In genomic region chr12:62278022-62278421, GRCh38 we compare ENCODE assay signal across 29 cellular contexts.
"Had no signal": no experiment of that assay in that cellular context is flagged by ENCODE, and none has a peak within 500 bp of the region (broad histone marks: within the 10 kb centered on the region; RNA-seq: fewer than 3 reads in every experiment).

No MANE protein-coding gene starts in this region.

- FAIRE-seq: urothelium cell line had no signal

- H3K4me3 Mint-ChIP-seq: stimulated activated effector memory CD8-positive, alpha-beta T cell treated with anti-CD3 and anti-CD28 coated beads, Interleukin-12 subunit alpha, Interleukin-12 subunit beta, amount 100 ng/mL, for 72 hours; stimulated activated memory B cell treated with anti-CD40 and anti-IgM and Interleukin-4, amounts not matched to agents 10 μg/mL and 1 μg/mL and 100 μg/mL, for 72 hours; stimulated activated naive B cell treated with anti-CD40 and anti-IgM and Interleukin-4, amounts not matched to agents 10 μg/mL and 1 μg/mL and 100 μg/mL, for 72 hours; stimulated activated naive CD8-positive, alpha-beta T cell treated with anti-CD3 and anti-CD28 coated beads, Interleukin-15, amount 100 ng/mL, for 72 hours; stimulated activated naive CD8-positive, alpha-beta T cell treated with anti-CD3 and anti-CD28 coated beads, Interleukin-15, Interleukin-2, amounts not matched to agents 100 ng/mL and 50 ng/mL, for 24 hours; type B pancreatic cell had no signal

- DNase-seq: stimulated activated CD4-positive, alpha-beta T cell treated with anti-CD3 and anti-CD28 coated beads, Interleukin-2, amount 100 ng/mL, for 48 hours; stimulated activated CD4-positive, alpha-beta T cell treated with anti-CD3 and anti-CD28 coated beads, Interleukin-4, amount 100 ng/mL, for 1 hour; stimulated activated CD4-positive, alpha-beta T cell treated with anti-CD3 and anti-CD28 coated beads, Interleukin-4, amount 100 ng/mL, for 24 hours; stimulated activated CD4-positive, alpha-beta T cell treated with anti-CD3 and anti-CD28 coated beads, Interleukin-4, amount 100 ng/mL, for 4 hours; stimulated activated CD8-positive, alpha-beta memory T cell treated with anti-CD3 and anti-CD28 coated beads, Interleukin-4, amount 100 ng/mL, for 48 hours; stimulated activated naive B cell treated with anti-CD40 and anti-IgM and Interleukin-4, amounts not matched to agents 10 μg/mL and 1 μg/mL and 100 μg/mL, for 72 hours; stimulated activated naive CD4-positive, alpha-beta T cell; stimulated activated naive CD4-positive, alpha-beta T cell treated with Interleukin-2 at 50 U/mL for 16 hours; stimulated activated naive CD8-positive, alpha-beta T cell treated with anti-CD3 and anti-CD28 coated beads, Interleukin-15, amount 100 ng/mL, for 72 hours; stimulated activated naive CD8-positive, alpha-beta T cell treated with anti-CD3 and anti-CD28 coated beads, Interleukin-15, Interleukin-2, amounts not matched to agents 100 U/mL and 50 U/mL, for 24 hours; stomach; substantia nigra; testis; thyroid gland; tibial artery; transverse colon; trophoblast cell; upper lobe of left lung; upper lobe of right lung; uterus had no signal

- H3K27ac ChIP-seq: stomach, suprapubic skin, testis, thoracic aorta, thyroid gland, tibial artery, tibial nerve, transverse colon, upper lobe of left lung, upper lobe of right lung, uterus, vagina had no signal

- H3K36me3 ChIP-seq: stomach, suprapubic skin, thoracic aorta, thyroid gland, tibial artery, tibial nerve, transverse colon, upper lobe of left lung, upper lobe of right lung, uterus, vagina had no signal

- ATAC-seq: stimulated activated effector memory CD8-positive, alpha-beta T cell treated with anti-CD3 and anti-CD28 coated beads, Interleukin-12 subunit alpha, Interleukin-12 subunit beta, amount 100 ng/mL, for 72 hours; stimulated activated memory B cell treated with anti-CD40 and anti-IgM and Interleukin-4, amounts not matched to agents 10 μg/mL and 1 μg/mL and 100 μg/mL, for 72 hours; stimulated activated naive B cell treated with anti-CD40 and anti-IgM and Interleukin-4, amounts not matched to agents 10 μg/mL and 1 μg/mL and 100 μg/mL, for 72 hours; stimulated activated naive CD8-positive, alpha-beta T cell treated with anti-CD3 and anti-CD28 coated beads, Interleukin-15, amount 100 ng/mL, for 72 hours; stimulated activated naive CD8-positive, alpha-beta T cell treated with anti-CD3 and anti-CD28 coated beads, Interleukin-15, Interleukin-2, amounts not matched to agents 100 U/mL and 50 U/mL, for 24 hours; upper lobe of right lung had no signal

- H3K27me3 Mint-ChIP-seq: stimulated activated memory B cell treated with anti-CD40 and anti-IgM and Interleukin-4, amounts not matched to agents 10 μg/mL and 1 μg/mL and 100 μg/mL, for 72 hours; stimulated activated naive B cell treated with anti-CD40 and anti-IgM and Interleukin-4, amounts not matched to agents 10 μg/mL and 1 μg/mL and 100 μg/mL, for 72 hours; stimulated activated naive CD8-positive, alpha-beta T cell treated with anti-CD3 and anti-CD28 coated beads, Interleukin-15, amount 100 ng/mL, for 72 hours; stimulated activated naive CD8-positive, alpha-beta T cell treated with anti-CD3 and anti-CD28 coated beads, Interleukin-15, Interleukin-2, amounts not matched to agents 100 ng/mL and 50 ng/mL, for 24 hours; type B pancreatic cell had no signal

- H3K27ac Mint-ChIP-seq: stimulated activated effector memory CD8-positive, alpha-beta T cell treated with anti-CD3 and anti-CD28 coated beads, Interleukin-12 subunit alpha, Interleukin-12 subunit beta, amount 100 ng/mL, for 72 hours; stimulated activated memory B cell treated with anti-CD40 and anti-IgM and Interleukin-4, amounts not matched to agents 10 μg/mL and 1 μg/mL and 100 μg/mL, for 72 hours; stimulated activated naive B cell treated with anti-CD40 and anti-IgM and Interleukin-4, amounts not matched to agents 10 μg/mL and 1 μg/mL and 100 μg/mL, for 72 hours; stimulated activated naive CD8-positive, alpha-beta T cell treated with anti-CD3 and anti-CD28 coated beads, Interleukin-15, amount 100 ng/mL, for 72 hours; stimulated activated naive CD8-positive, alpha-beta T cell treated with anti-CD3 and anti-CD28 coated beads, Interleukin-15, Interleukin-2, amounts not matched to agents 100 ng/mL and 50 ng/mL, for 24 hours; type B pancreatic cell had no signal

- H3K4me3 ChIP-seq: stomach, suprapubic skin, testis, thoracic aorta, thyroid gland, tibial artery, tibial nerve, transverse colon, upper lobe of left lung, upper lobe of right lung, uterus, vagina had no signal

- H3K27me3 ChIP-seq: stomach, suprapubic skin, testis, thyroid gland, tibial artery, tibial nerve, transverse colon, upper lobe of left lung, upper lobe of right lung, uterus, vagina had no signal

- H3K9me3 Mint-ChIP-seq: stimulated activated memory B cell treated with anti-CD40 and anti-IgM and Interleukin-4, amounts not matched to agents 10 μg/mL and 1 μg/mL and 100 μg/mL, for 72 hours; stimulated activated naive CD8-positive, alpha-beta T cell treated with anti-CD3 and anti-CD28 coated beads, Interleukin-15, Interleukin-2, amounts not matched to agents 100 ng/mL and 50 ng/mL, for 24 hours had no signal

- H3K9me3 ChIP-seq: stomach, suprapubic skin, testis, thoracic aorta, thyroid gland, tibial artery, tibial nerve, transverse colon, upper lobe of left lung, upper lobe of right lung, uterus, vagina had no signal
